Comparison of ENCODE assay signal across 17 cellular contexts in genomic region chr3:136804813-136805212, GRCh38. TPM values are rescaled to one million over a fixed set of nuclear protein-coding genes. Genes with fewer than 3 reads are reported as not detected.
DNase-seq lines count a peak whose midpoint lies in the region; ATAC-seq and TF ChIP-seq lines count a peak whose summit lies in the region.
"Had no signal": no experiment of that assay in that cellular context is flagged by ENCODE, and none has a peak within 500 bp of the region (broad histone marks: within the 10 kb centered on the region; RNA-seq: fewer than 3 reads in every experiment).

No MANE protein-coding gene starts in this region.

- TF ChIP-seq CTCF in GM13976 (IDR thresholded peaks at IDR 0.05; ENCODE audit: borderline replicate concordance, control extremely low read depth, extremely low read depth, insufficient read depth, missing control alignments): no peak

- POLR2A ChIA-PET in CD4-positive, alpha-beta memory T cell (lab: Charles Lee; ENCODE audit: partially characterized antibody): no interaction called here

- no peaks in the 10 kb centered on the region for H3K9me3 ChIP-seq in CD4-positive, alpha-beta memory T cell (ENCODE audit: control insufficient read depth in 1 of 2, low read length in 2 of 2)
- H3K9me3 ChIP-seq: HAP-1 had no signal

- H3K4me1 Mint-ChIP-seq in CD4-positive, alpha-beta memory T cell: peaks cover 0 to 3% (median 0%) of the 10 kb centered on the region in 4 donors
- H3K4me1 Mint-ChIP-seq: B cell, T-cell had no signal

- CTCF ChIA-PET in CD4-positive, alpha-beta memory T cell (lab: Charles Lee; ENCODE audit: partially characterized antibody): interaction anchor here (1.4 to 1.5 kb wide), 2 partner anchors 57 to 225 kb away, joined by 3 to 4 read pairs; partner anchors contain the start of gene NCK1

- intact Hi-C loops in CD4-positive, alpha-beta memory T cell (cut with micrococcal nuclease): no loop called here

- H3K27me3 Mint-ChIP-seq in CD4-positive, alpha-beta memory T cell: no peaks in the 10 kb centered on the region
- H3K27me3 Mint-ChIP-seq: B cell, T-cell had no signal

- in situ Hi-C loops in GM13976 (cut with MboI; ENCODE audit: low sequenced_read_pairs, unreplicated experiment): no loop called here

- H3K4me3 ChIP-seq in CD4-positive, alpha-beta memory T cell (ENCODE audit: low read length in 2 of 2): no peak overlapping the region
- H3K4me3 ChIP-seq: GM12878, HAP-1, SK-N-MC had no signal

- peak; percentile 2 for DNase-seq in NCI-H2227 (lab: John Stamatoyannopoulos, UW; ENCODE audit: unreplicated experiment)
- DNase-seq in NCI-H2227 treated with DMSO at 0.1 percent for 48 hours (lab: John Stamatoyannopoulos, UW): no peak
- peak; percentile 37 for DNase-seq in DMS79 treated with DMSO at 0.1 percent for 48 hours (lab: John Stamatoyannopoulos, UW)
- peak; percentile 52 to 85 for DNase-seq in NCI-H524 (lab: John Stamatoyannopoulos, UW)
- DNase-seq in myocyte (ENCODE audit: low read depth): peak; percentile 60
- DNase-seq in CD4-positive, alpha-beta memory T cell: no peak
- no peak for DNase-seq in GM13976 (ENCODE audit: low spot score)
- DNase-seq: IMR-90, NCI-H187 treated with DMSO at 0.1 percent for 48 hours, T1000 had no signal

- H3K4me1 ChIP-seq in CD4-positive, alpha-beta memory T cell (ENCODE audit: insufficient read depth, low read length): no peaks in the 10 kb centered on the region

- H3K36me3 Mint-ChIP-seq in CD4-positive, alpha-beta memory T cell: no peaks in the 10 kb centered on the region
- H3K36me3 Mint-ChIP-seq: CD8-positive, alpha-beta T cell; T-cell had no signal

- no peaks in the 10 kb centered on the region for H3K27me3 ChIP-seq in CD4-positive, alpha-beta memory T cell (ENCODE audit: insufficient read depth, low read length)

- no peak overlapping the region for H3K27ac ChIP-seq in CD4-positive, alpha-beta memory T cell (ENCODE audit: low read depth, low read length)
- H3K27ac ChIP-seq: SK-N-MC had no signal

- H3K36me3 ChIP-seq in CD4-positive, alpha-beta memory T cell (ENCODE audit: insufficient read depth, low read length): no peaks in the 10 kb centered on the region
- H3K36me3 ChIP-seq: HAP-1 had no signal

- no peak overlapping the region for H3K27ac Mint-ChIP-seq in CD4-positive, alpha-beta memory T cell
- H3K27ac Mint-ChIP-seq: B cell; CD8-positive, alpha-beta T cell; T-cell had no signal

- no peak for ATAC-seq in HG03045 (IDR thresholded peaks at IDR 0.05; ENCODE audit: unreplicated experiment)
- ATAC-seq: CD8-positive, alpha-beta T cell; T-cell had no signal

- peaks cover 0 to 2% (median 0%) of the 10 kb centered on the region in 8 donors for H3K9me3 Mint-ChIP-seq in CD4-positive, alpha-beta memory T cell
- H3K9me3 Mint-ChIP-seq: CD8-positive, alpha-beta T cell; T-cell had no signal

- H3K4me3 Mint-ChIP-seq in CD4-positive, alpha-beta memory T cell: no peak overlapping the region
- H3K4me3 Mint-ChIP-seq: B cell; CD8-positive, alpha-beta T cell; T-cell had no signal

RNA-seq across cellular contexts. Expression of gene SLC35G2, which starts 14.1 kb away (rescaled TPM):
- 13.7 and 14.3 TPM in 2 replicates for total RNA-seq in myocyte
- polyA plus RNA-seq in myocyte (2012): 8.9 TPM
- total RNA-seq in CD4-positive, alpha-beta memory T cell: under 1 TPM; 0.17 to 0.42 TPM
- under 1 TPM; 0.26 to 0.38 TPM for polyA plus RNA-seq in CD4-positive, alpha-beta memory T cell

RNA-seq across cellular contexts. Expression of gene STAG1, which starts 52.6 kb away (rescaled TPM):
- 27.5 and 29.3 TPM in 2 replicates for total RNA-seq in myocyte
- polyA plus RNA-seq in myocyte (2012): 7.2 TPM
- 10 to 100 TPM; 52.7 to 56.1 TPM for total RNA-seq in CD4-positive, alpha-beta memory T cell
- 10 to 100 TPM; 17.6 to 21.6 TPM for polyA plus RNA-seq in CD4-positive, alpha-beta memory T cell

RNA-seq across cellular contexts. Expression of gene NCK1, which starts 57.2 kb away (rescaled TPM):
- 25.8 and 39.1 TPM in 2 replicates for total RNA-seq in myocyte
- polyA plus RNA-seq in myocyte (2012): 16.5 TPM
- total RNA-seq in CD4-positive, alpha-beta memory T cell: 10 to 100 TPM; 61.2 to 68.4 TPM
- polyA plus RNA-seq in CD4-positive, alpha-beta memory T cell: 10 to 100 TPM; 40.3 to 62.1 TPM

Comparison
In these comparisons a context has a peak if more than half of its experiments do, and no peak if none do; other contexts are left out.
1. DNase-seq: peak in NCI-H2227 (single experiment), DMS79 treated with DMSO at 0.1 percent for 48 hours (single experiment), NCI-H524 (2 of 2) and myocyte (single experiment); none in NCI-H2227 treated with DMSO at 0.1 percent for 48 hours (single experiment), CD4-positive, alpha-beta memory T cell (0 of 5) and GM13976 (single experiment).
2. RNA of gene SLC35G2, which starts 14.1 kb away (total RNA-seq): 13.7 to 14.3 TPM in myocyte; 0.17 to 0.42 TPM in CD4-positive, alpha-beta memory T cell; every median in the first group is over 10 times any median in the second.